ENCODE assay signal across 24 cellular contexts in genomic region chr5:64188776-64189175, GRCh38. TPM values are rescaled to one million over a fixed set of nuclear protein-coding genes. Genes with fewer than 3 reads are reported as not detected.
"Had no signal": no experiment of that assay in that cellular context is flagged by ENCODE, and none has a peak within 500 bp of the region (broad histone marks: within the 10 kb centered on the region; RNA-seq: fewer than 3 reads in every experiment).

No MANE protein-coding gene starts in this region.

- DNase-seq: activated CD4-positive, alpha-beta memory T cell treated with anti-CD3 and anti-CD28 coated beads, Interleukin-2, amount 10 ng/mL, durations not matched to agents 7 days and 5 days; activated CD4-positive, alpha-beta T cell treated with anti-CD3 and anti-CD28 coated beads for 1 hour; activated CD4-positive, alpha-beta T cell treated with anti-CD3 and anti-CD28 coated beads for 4 hours; activated CD4-positive, alpha-beta T cell treated with anti-CD3 and anti-CD28 coated beads, Interleukin-2, amount 10 ng/mL, durations not matched to agents 7 days and 5 days; activated CD4-positive, alpha-beta T cell treated with anti-CD3 and anti-CD28 coated beads, Interleukin-2, amount 50 U/mL, for 4 hours; activated CD8-positive, alpha-beta memory T cell treated with anti-CD3 and anti-CD28 coated beads, Interleukin-2, amount 50 U/mL, for 48 hours; activated gamma-delta T cell; activated naive CD4-positive, alpha-beta T cell; activated naive CD4-positive, alpha-beta T cell treated with anti-CD3 and anti-CD28 coated beads, Interleukin-2, amount 10 ng/mL, durations not matched to agents 7 days and 5 days; activated naive CD8-positive, alpha-beta T cell treated with anti-CD3 and anti-CD28 coated beads, Interleukin-2, amount 10 ng/mL, durations not matched to agents 7 days and 5 days; activated T-cell treated with anti-CD3 and anti-CD28 coated beads for 4 hours; activated T-cell treated with anti-CD3 and anti-CD28 coated beads, Interleukin-2, amount 50 U/mL, for 24 hours; activated T-cell treated with anti-CD3 and anti-CD28 coated beads, Interleukin-2, amount 50 U/mL, for 72 hours; central memory CD4-positive, alpha-beta T cell; cerebellar nuclear complex; colonic mucosa; effector CD8-positive, alpha-beta T cell; esophagus squamous epithelium; foreskin melanocyte; head of caudate nucleus; T-helper 2 cell had no signal

- ATAC-seq: activated naive CD4-positive, alpha-beta T cell treated with anti-CD3 and anti-CD28 coated beads, Interleukin-2, amount 50 U/mL, for 72 hours; activated T-cell treated with anti-CD3 and anti-CD28 coated beads, Interleukin-2, amount 50 U/mL, for 72 hours; gastroesophageal sphincter; WTC11 had no signal

RNA-seq across cellular contexts. Expression of gene RNF180, which starts 23.1 kb away (rescaled TPM):
- total RNA-seq: activated CD4-positive, alpha-beta memory T cell treated with anti-CD3 and anti-CD28 coated beads, Interleukin-2, amount 10 ng/mL, durations not matched to agents 7 days and 5 days; activated CD4-positive, alpha-beta T cell treated with anti-CD3 and anti-CD28 coated beads, Interleukin-2, amount 10 ng/mL, durations not matched to agents 7 days and 5 days; activated naive CD4-positive, alpha-beta T cell treated with anti-CD3 and anti-CD28 coated beads, Interleukin-2, amount 50 U/mL, for 72 hours; activated naive CD8-positive, alpha-beta T cell treated with anti-CD3 and anti-CD28 coated beads, Interleukin-2, amount 10 ng/mL, durations not matched to agents 7 days and 5 days; activated T-cell treated with anti-CD3 and anti-CD28 coated beads, Interleukin-2, amount 50 U/mL, for 72 hours had no signal
